1 cellular context compared by ENCODE assay signal in genomic region chr15:33716025-33716424, GRCh38.
TF ChIP-seq lines count a peak whose summit lies in the region.

No MANE protein-coding gene starts in this region.

TF ChIP-seq in WTC11, 78 proteins besides CTCF, POLR2A, EP300 and RAD21 (continued from another document):
- no peak for TF ChIP-seq IRF1 (CRISPR knock-in tag; IDR thresholded peaks at IDR 0.05)
- TF ChIP-seq NFATC4 (CRISPR knock-in tag; IDR thresholded peaks at IDR 0.05) = no peak
- no peak for TF ChIP-seq ATF3 (CRISPR knock-in tag; conservative IDR thresholded peaks at IDR 0.05)
